Comparison of ENCODE assay signal across 26 cellular contexts in the genomic region with DNA sequence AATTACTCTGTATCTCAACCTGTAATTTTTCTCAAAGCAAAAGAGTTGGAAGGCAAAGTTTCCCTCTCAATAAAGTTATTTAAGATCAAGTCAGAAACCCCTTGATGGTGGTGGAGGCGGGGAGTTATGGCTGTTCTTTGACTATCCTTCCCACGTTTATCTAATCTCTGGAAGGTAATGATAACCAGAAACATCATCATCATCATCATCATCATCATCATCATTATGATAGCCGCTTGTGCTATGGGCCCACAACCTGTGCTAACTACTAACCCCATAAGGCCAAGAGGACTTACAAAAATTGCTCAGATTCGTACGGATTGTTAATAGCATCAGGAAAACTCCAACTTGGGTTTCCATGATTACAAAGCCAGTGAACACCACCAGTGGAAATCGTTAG.
"Had no signal": no experiment of that assay in that cellular context is flagged by ENCODE, and none has a peak within 500 bp of the region (broad histone marks: within the 10 kb centered on the region; RNA-seq: fewer than 3 reads in every experiment).

No MANE protein-coding gene starts in this region.

- H3K4me1 Mint-ChIP-seq: endodermal cell, mesothelial cell of epicardium had no signal

- H3K36me3 Mint-ChIP-seq: mesothelial cell of epicardium had no signal

- H3K27ac Mint-ChIP-seq: dendritic cell treated with granulocyte-macrophage colony-stimulating factor and Interleukin-4, amounts not matched to agents 40 ng/mL and 50 ng/mL, for 4 days; effector memory CD8-positive, alpha-beta T cell; endodermal cell; mesothelial cell of epicardium had no signal

- H3K36me3 ChIP-seq: colonic mucosa, esophagus squamous epithelium, gastrocnemius medialis, heart right ventricle, left lung, lower lobe of right lung had no signal

- H3K27me3 ChIP-seq: colonic mucosa, esophagus squamous epithelium, gastrocnemius medialis, heart right ventricle, left lung had no signal

- H3K27me3 Mint-ChIP-seq: dendritic cell treated with granulocyte-macrophage colony-stimulating factor and Interleukin-4, amounts not matched to agents 40 ng/mL and 50 ng/mL, for 4 days; effector memory CD8-positive, alpha-beta T cell had no signal

- FAIRE-seq: endometrium, islet of Langerhans, keratinocyte had no signal

- H3K9me3 Mint-ChIP-seq: dendritic cell treated with granulocyte-macrophage colony-stimulating factor and Interleukin-4, amounts not matched to agents 40 ng/mL and 50 ng/mL, for 4 days had no signal

- H3K9me3 ChIP-seq: colonic mucosa, esophagus squamous epithelium, lower lobe of right lung, mucosa of descending colon had no signal

- DNase-seq: colonic mucosa; cortex of kidney; effector CD8-positive, alpha-beta T cell; effector memory CD8-positive, alpha-beta T cell; endodermal cell; erythroblast; esophagus squamous epithelium; foreskin fibroblast; foreskin melanocyte; gastrocnemius medialis; glutamatergic neuron; head of caudate nucleus; heart right ventricle; hippocampal formation; left cardiac atrium; left lung; left ventricle myocardium superior; lower lobe of right lung; mesenchymal stem cell; mucosa of descending colon had no signal

- H3K27ac ChIP-seq: colonic mucosa, epithelial cell of prostate, esophagus squamous epithelium, gastrocnemius medialis, heart right ventricle, left lung, lower lobe of right lung had no signal

- H3K4me3 Mint-ChIP-seq: dendritic cell treated with granulocyte-macrophage colony-stimulating factor and Interleukin-4, amounts not matched to agents 40 ng/mL and 50 ng/mL, for 4 days; effector memory CD8-positive, alpha-beta T cell; endodermal cell; mesothelial cell of epicardium had no signal

- H3K4me3 ChIP-seq: colonic mucosa, esophagus squamous epithelium, gastrocnemius medialis, heart right ventricle, left lung, lower lobe of right lung, mucosa of descending colon had no signal

- H3K4me1 ChIP-seq: esophagus squamous epithelium, gastrocnemius medialis, heart right ventricle, left lung, lower lobe of right lung had no signal
